ENCODE assay signal across 8 cellular contexts in the genomic region with DNA sequence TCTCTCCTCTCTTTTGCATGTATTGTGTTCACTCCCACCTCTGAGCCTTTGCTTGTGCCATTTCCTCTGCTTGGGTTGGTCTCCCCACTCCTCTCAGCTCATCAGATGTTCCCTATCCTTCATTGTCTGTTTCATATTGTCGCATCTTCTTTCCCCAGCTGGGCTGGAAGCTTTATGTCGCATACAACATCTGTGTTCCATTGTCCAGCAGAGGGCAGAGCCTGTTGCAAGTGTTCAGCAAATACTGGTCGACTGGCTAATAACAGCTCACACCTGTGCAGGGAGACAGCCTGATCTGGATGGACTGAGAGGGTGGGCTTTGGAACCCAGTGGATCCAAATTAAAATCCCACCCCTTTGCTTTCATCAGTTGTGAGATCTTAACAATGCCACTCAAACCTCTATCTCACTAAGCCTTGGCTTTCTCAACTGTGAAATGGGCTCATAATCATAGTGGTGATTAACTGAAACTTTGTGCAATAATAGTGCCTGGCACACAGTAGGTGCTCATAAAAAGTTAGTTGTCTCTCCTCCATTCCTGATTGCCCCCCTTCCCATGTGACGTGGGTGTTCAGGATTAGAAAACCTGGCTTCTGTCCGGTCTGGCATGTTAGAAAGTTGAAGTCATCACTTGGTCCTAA.
DNase-seq lines count a peak whose midpoint lies in the region; ATAC-seq and TF ChIP-seq lines count a peak whose summit lies in the region.

No MANE protein-coding gene starts in this region.

- H3K4me3 Mint-ChIP-seq in CD8-positive, alpha-beta T cell, result no peak overlapping the region
- H3K4me3 Mint-ChIP-seq in GM23338, result no peak overlapping the region
- H3K4me3 Mint-ChIP-seq in activated T-cell treated with anti-CD3 and anti-CD28 coated beads, Interleukin-2, amount 50 U/mL, for 72 hours, result no peak overlapping the region

- peak overlapping the region; percentile 85 for H3K27ac Mint-ChIP-seq in CD8-positive, alpha-beta T cell
- no peak overlapping the region for H3K27ac Mint-ChIP-seq in GM23338
- no peak overlapping the region for H3K27ac Mint-ChIP-seq in activated T-cell treated with anti-CD3 and anti-CD28 coated beads, Interleukin-2, amount 50 U/mL, for 72 hours

- POLR2A ChIA-PET in CD8-positive, alpha-beta T cell (lab: Charles Lee), result interaction anchor here (1.2 to 4.4 kb wide), 2 partner anchors 8 to 12 kb away, joined by 4 to 29 read pairs; no protein-coding TSS in a partner anchor

- peaks cover 75% of the 10 kb centered on the region for H3K4me1 ChIP-seq in CD8-positive, alpha-beta T cell (ENCODE audit: insufficient read depth, low read length)
- no peaks in the 10 kb centered on the region for H3K4me1 ChIP-seq in GM23338 (ENCODE audit: insufficient read depth)
- peaks cover 13 to 50% of the 10 kb centered on the region in 2 donors for H3K4me1 ChIP-seq in ascending aorta
- peaks cover 9% of the 10 kb centered on the region for H3K4me1 ChIP-seq in mucosa of descending colon (ENCODE audit: low read depth)
- peaks cover 51% of the 10 kb centered on the region for H3K4me1 ChIP-seq in effector memory CD4-positive, alpha-beta T cell (ENCODE audit: control insufficient read depth, insufficient read depth, low read length, poor library complexity, severe bottlenecking)
- H3K4me1 ChIP-seq in testis, result peaks cover 12% of the 10 kb centered on the region

- no peaks in the 10 kb centered on the region for H3F3A ChIP-seq in GM23338 (replicated peaks; ENCODE audit: low read depth)

- no peaks in the 10 kb centered on the region for H4K20me1 ChIP-seq in GM23338 (replicated peaks; ENCODE audit: insufficient read depth)

- H3K9me2 ChIP-seq in GM23338 (ENCODE audit: insufficient read depth), result no peaks in the 10 kb centered on the region

- DNase-seq in CD8-positive, alpha-beta T cell, result no peak
- DNase-seq in GM23338 (ENCODE audit: low spot score) (peak; percentile 42), ascending aorta (ENCODE audit: low spot score in 2 of 2) (peak in 1 of 2 donors; percentile 62), mucosa of descending colon (peak in 1 of 3 donors; percentile 63), testis (no peak)
- no peak for DNase-seq in effector memory CD4-positive, alpha-beta T cell
- DNase-seq in activated T-cell treated with anti-CD3 and anti-CD28 coated beads, Interleukin-2, amount 50 U/mL, for 72 hours, result no peak

- H3K27me3 ChIP-seq in CD8-positive, alpha-beta T cell (ENCODE audit: insufficient read depth, low read length), result no peaks in the 10 kb centered on the region
- H3K27me3 ChIP-seq in GM23338 (ENCODE audit: insufficient read depth) (no peaks in the 10 kb centered on the region), ascending aorta (no peaks in the 10 kb centered on the region), testis (no peaks in the 10 kb centered on the region)
- H3K27me3 ChIP-seq in effector memory CD4-positive, alpha-beta T cell (replicated peaks; ENCODE audit: control insufficient read depth, insufficient read depth, low read length, poor library complexity, severe bottlenecking), result no peaks in the 10 kb centered on the region

- no peak overlapping the region for H3K27ac ChIP-seq in CD8-positive, alpha-beta T cell (ENCODE audit: low read depth, low read length)
- H3K27ac ChIP-seq in GM23338 (ENCODE audit: low read depth), result no peak overlapping the region
- peak overlapping the region; percentile 91 to 95 for H3K27ac ChIP-seq in ascending aorta
- no peak overlapping the region for H3K27ac ChIP-seq in effector memory CD4-positive, alpha-beta T cell (ENCODE audit: insufficient read depth, low read length, poor library complexity, severe bottlenecking)
- H3K27ac ChIP-seq in testis, result no peak overlapping the region

- no peak for ATAC-seq in CD8-positive, alpha-beta T cell
- ATAC-seq in GM23338 (peak; percentile 49), mucosa of descending colon (peak; percentile 62), HG02884 (IDR thresholded peaks at IDR 0.05; ENCODE audit: unreplicated experiment) (no peak)
- no peak for ATAC-seq in activated T-cell treated with anti-CD3 and anti-CD28 coated beads, Interleukin-2, amount 50 U/mL, for 72 hours (replicated peaks in 1 of 2)

- TF ChIP-seq CTCF in CD8-positive, alpha-beta T cell (IDR thresholded peaks at IDR 0.05), result no peak
- peak; percentile 54 to 66 for TF ChIP-seq CTCF in GM23338 (conservative IDR thresholded peaks at IDR 0.05; ENCODE audit: low read depth in 2 of 2)
- TF ChIP-seq CTCF in ascending aorta (IDR thresholded peaks at IDR 0.05), result peak in 2 of 3 experiments; percentile 13 to 36
- no peak for TF ChIP-seq CTCF in mucosa of descending colon (IDR thresholded peaks at IDR 0.05)
- peak in 1 of 3 experiments; percentile 13 for TF ChIP-seq CTCF in testis (IDR thresholded peaks at IDR 0.05)

- CTCF ChIA-PET in CD8-positive, alpha-beta T cell (lab: Charles Lee), result interaction anchor here (0.6 to 2.7 kb wide), 6 partner anchors 13 to 93 kb away, joined by 3 to 11 read pairs (median 4); no protein-coding TSS in a partner anchor

- no peaks in the 10 kb centered on the region for H3K9me3 ChIP-seq in CD8-positive, alpha-beta T cell (ENCODE audit: low read length)
- H3K9me3 ChIP-seq in ascending aorta (no peaks in the 10 kb centered on the region), mucosa of descending colon (no peaks in the 10 kb centered on the region), testis (no peaks in the 10 kb centered on the region)
- no peaks in the 10 kb centered on the region for H3K9me3 ChIP-seq in effector memory CD4-positive, alpha-beta T cell (ENCODE audit: control insufficient read depth, low read length)

- no peaks in the 10 kb centered on the region for H3K27me3 Mint-ChIP-seq in CD8-positive, alpha-beta T cell (ENCODE audit: low read depth)
- peaks cover 9% of the 10 kb centered on the region for H3K27me3 Mint-ChIP-seq in GM23338 (ENCODE audit: insufficient read depth, low read depth, poor library complexity)
- H3K27me3 Mint-ChIP-seq in activated T-cell treated with anti-CD3 and anti-CD28 coated beads, Interleukin-2, amount 50 U/mL, for 72 hours (ENCODE audit: low read depth), result peaks cover 9% of the 10 kb centered on the region

- H2AFZ ChIP-seq in GM23338, result no peak overlapping the region; the same call in 1 of the 2 replicates

- H3K4me2 ChIP-seq in GM23338, result no peak overlapping the region

- no peaks in the 10 kb centered on the region for H3K79me2 ChIP-seq in GM23338 (replicated peaks; ENCODE audit: insufficient read depth)

- WGBS in testis, 2 donors, result 84 to 93% methylated on average over 5 of the region's 5 CpGs

- peaks cover 78% of the 10 kb centered on the region for H3K4me1 Mint-ChIP-seq in CD8-positive, alpha-beta T cell (ENCODE audit: low read depth)
- H3K4me1 Mint-ChIP-seq in GM23338, result no peaks in the 10 kb centered on the region
- H3K4me1 Mint-ChIP-seq in activated T-cell treated with anti-CD3 and anti-CD28 coated beads, Interleukin-2, amount 50 U/mL, for 72 hours (ENCODE audit: low read depth), result peaks cover 61% of the 10 kb centered on the region

- H3K36me3 ChIP-seq in CD8-positive, alpha-beta T cell (ENCODE audit: insufficient read depth, low read length), result no peaks in the 10 kb centered on the region
- H3K36me3 ChIP-seq in GM23338 (ENCODE audit: insufficient read depth) (no peaks in the 10 kb centered on the region), ascending aorta (no peaks in the 10 kb centered on the region), mucosa of descending colon (ENCODE audit: low read depth) (no peaks in the 10 kb centered on the region), testis (ENCODE audit: low read depth, missing control alignments) (no peaks in the 10 kb centered on the region)
- no peaks in the 10 kb centered on the region for H3K36me3 ChIP-seq in effector memory CD4-positive, alpha-beta T cell (ENCODE audit: control insufficient read depth, insufficient read depth, low read length)

- intact Hi-C loops in CD8-positive, alpha-beta T cell (cut with DNase I, micrococcal nuclease), result loop anchor here in 1 of 2 experiments (5.0 kb wide), 1 partner anchor 37 kb away; no protein-coding TSS in a partner anchor
- intact Hi-C loops in ascending aorta (cut with DNase I) (no loop called here), mucosa of descending colon (cut with DNase I, micrococcal nuclease) (no loop called here), testis (cut with DNase I; ENCODE audit: low total_unique reads) (no loop called here)

- H3K9me3 Mint-ChIP-seq in CD8-positive, alpha-beta T cell, result peaks cover 10% of the 10 kb centered on the region
- no peaks in the 10 kb centered on the region for H3K9me3 Mint-ChIP-seq in GM23338
- peaks cover 2 to 4% of the 10 kb centered on the region in 2 donors for H3K9me3 Mint-ChIP-seq in activated T-cell treated with anti-CD3 and anti-CD28 coated beads, Interleukin-2, amount 50 U/mL, for 72 hours

- no peak for TF ChIP-seq POLR2A in testis (IDR thresholded peaks at IDR 0.05)

- H3K4me3 ChIP-seq in CD8-positive, alpha-beta T cell (ENCODE audit: low read depth, low read length), result no peak overlapping the region
- H3K4me3 ChIP-seq in GM23338, result no peak overlapping the region
- no peak overlapping the region for H3K4me3 ChIP-seq in ascending aorta
- H3K4me3 ChIP-seq in mucosa of descending colon, result no peak overlapping the region
- no peak overlapping the region for H3K4me3 ChIP-seq in effector memory CD4-positive, alpha-beta T cell (ENCODE audit: insufficient read depth, low read depth, low read length, poor library complexity, severe bottlenecking)
- no peak overlapping the region for H3K4me3 ChIP-seq in testis

- peaks cover 19% of the 10 kb centered on the region for H3K36me3 Mint-ChIP-seq in CD8-positive, alpha-beta T cell
- no peaks in the 10 kb centered on the region for H3K36me3 Mint-ChIP-seq in GM23338 (ENCODE audit: low read depth)
- peaks cover 10% of the 10 kb centered on the region in 2 donors for H3K36me3 Mint-ChIP-seq in activated T-cell treated with anti-CD3 and anti-CD28 coated beads, Interleukin-2, amount 50 U/mL, for 72 hours (ENCODE audit: insufficient read depth in 2 of 2)

TF ChIP-seq in GM23338, 12 proteins besides CTCF, POLR2A, EP300 and RAD21 (continues in another document):
- TF ChIP-seq EZH2 (IDR thresholded peaks at IDR 0.05; ENCODE audit: low read depth, unreplicated experiment) (no peak), NANOG (IDR thresholded peaks at IDR 0.05; ENCODE audit: borderline replicate concordance) (no peak)
- TF ChIP-seq, protein P1, sequence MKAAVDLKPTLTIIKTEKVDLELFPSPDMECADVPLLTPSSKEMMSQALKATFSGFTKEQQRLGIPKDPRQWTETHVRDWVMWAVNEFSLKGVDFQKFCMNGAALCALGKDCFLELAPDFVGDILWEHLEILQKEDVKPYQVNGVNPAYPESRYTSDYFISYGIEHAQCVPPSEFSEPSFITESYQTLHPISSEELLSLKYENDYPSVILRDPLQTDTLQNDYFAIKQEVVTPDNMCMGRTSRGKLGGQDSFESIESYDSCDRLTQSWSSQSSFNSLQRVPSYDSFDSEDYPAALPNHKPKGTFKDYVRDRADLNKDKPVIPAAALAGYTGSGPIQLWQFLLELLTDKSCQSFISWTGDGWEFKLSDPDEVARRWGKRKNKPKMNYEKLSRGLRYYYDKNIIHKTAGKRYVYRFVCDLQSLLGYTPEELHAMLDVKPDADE (IDR thresholded peaks at IDR 0.05), result no peak

Comparison
In these comparisons a context has a peak if more than half of its experiments do, and no peak if none do; other contexts are left out.
1. ATAC-seq: peak in GM23338 (single experiment) and mucosa of descending colon (single experiment); none in CD8-positive, alpha-beta T cell (single experiment), HG02884 (single experiment) and activated T-cell treated with anti-CD3 and anti-CD28 coated beads, Interleukin-2, amount 50 U/mL, for 72 hours (0 of 2).
2. H3K27ac ChIP-seq: peak in ascending aorta (2 of 2); none in CD8-positive, alpha-beta T cell (single experiment), GM23338 (single experiment), effector memory CD4-positive, alpha-beta T cell (single experiment) and testis (0 of 2).
3. CTCF ChIP-seq: peak in GM23338 (2 of 2) and ascending aorta (2 of 3); none in CD8-positive, alpha-beta T cell (single experiment) and mucosa of descending colon (single experiment).